ENCODE assay signal across 23 cellular contexts in the genomic region with DNA sequence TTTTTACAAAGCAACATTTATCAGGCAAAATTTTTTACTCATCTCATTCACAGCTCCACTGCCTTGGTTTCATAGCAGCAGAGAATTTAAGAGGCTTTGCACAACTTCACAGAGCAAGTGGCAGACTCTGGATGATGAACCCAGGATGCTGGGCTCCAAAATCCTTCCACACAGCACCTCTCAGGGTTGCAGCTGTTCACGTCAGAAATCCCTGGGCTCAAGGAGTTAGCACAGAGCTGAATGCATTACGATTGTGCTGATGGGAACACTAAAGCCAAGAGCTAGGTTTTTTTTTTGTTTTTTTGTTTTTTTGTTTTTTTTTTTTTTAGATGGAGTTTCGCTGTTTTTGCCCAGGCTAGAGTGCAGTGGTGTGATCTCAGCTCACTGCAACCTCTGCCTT. TPM values are rescaled to one million over a fixed set of nuclear protein-coding genes. Genes with fewer than 3 reads are reported as not detected.
"Had no signal": no experiment of that assay in that cellular context is flagged by ENCODE, and none has a peak within 500 bp of the region (broad histone marks: within the 10 kb centered on the region; RNA-seq: fewer than 3 reads in every experiment).

No MANE protein-coding gene starts in this region.

- ATAC-seq: activated CD4-positive, alpha-beta T cell treated with anti-CD3 and anti-CD28 coated beads for 36 hours; activated CD4-positive, CD25-positive, alpha-beta regulatory T cell treated with anti-CD3 and anti-CD28 coated beads, Interleukin-2, amount 50 U/mL, for 24 hours; activated CD8-positive, alpha-beta T cell treated with anti-CD3 and anti-CD28 coated beads for 36 hours; activated naive CD4-positive, alpha-beta T cell treated with anti-CD3 and anti-CD28 coated beads, Interleukin-2, amount 50 U/mL, for 72 hours; activated T-cell treated with anti-CD3 and anti-CD28 coated beads, Interleukin-2, amount 50 U/mL, for 4 hours; activated T-cell treated with anti-CD3 and anti-CD28 coated beads, Interleukin-2, amount 50 U/mL, for 72 hours; activated T-helper 17 cell treated with anti-CD3 and anti-CD28 coated beads, Interleukin-2, amount 50 U/mL, for 72 hours; WTC11 had no signal

- H3K36me3 ChIP-seq: adrenal gland, breast epithelium, WERI-Rb-1 had no signal

- H3K4me3 ChIP-seq: adrenal gland, body of pancreas, breast epithelium had no signal

- DNase-seq: activated CD4-positive, alpha-beta T cell treated with anti-CD3 and anti-CD28 coated beads for 1 hour; activated CD8-positive, alpha-beta memory T cell treated with anti-CD3 and anti-CD28 coated beads, Interleukin-2, amount 50 U/mL, for 4 hours; activated naive CD8-positive, alpha-beta T cell treated with anti-CD3 and anti-CD28 coated beads for 36 hours; amniotic stem cell; aorta; T1000; WERI-Rb-1 had no signal

- H3K27ac ChIP-seq: adrenal gland, body of pancreas, brain microvascular endothelial cell, breast epithelium, WERI-Rb-1 had no signal

- H3K9me3 ChIP-seq: adrenal gland, body of pancreas, breast epithelium had no signal

RNA-seq across cellular contexts. Expression of a gene that starts 2.4 kb away (rescaled TPM):
- total RNA-seq: activated CD8-positive, alpha-beta memory T cell treated with anti-CD3 and anti-CD28 coated beads for 36 hours; activated CD8-positive, alpha-beta T cell treated with anti-CD3 and anti-CD28 coated beads for 36 hours; activated naive CD8-positive, alpha-beta T cell treated with anti-CD3 and anti-CD28 coated beads for 36 hours; activated T-helper 1 cell treated with anti-CD3 and anti-CD28 coated beads, Interleukin-12 subunit alpha, Interleukin-12 subunit beta, Interleukin-2, Interleukin-4 antibody, amounts not matched to agents 30 ng/mL and 10 ng/mL and 1 ng/mL, durations not matched to agents 14 hours and 24 hours and 36 hours; adrenal gland; body of pancreas; breast epithelium; cardiac septum; T-helper 2 cell treated with Interferon-gamma antibody and Interleukin-4, amounts not matched to agents 100 ng/mL and 5 ng/mL, for 36 hours had no signal
- polyA plus RNA-seq: adrenal gland, aorta had no signal
